ENCODE assay signal across 20 cellular contexts in the genomic region with DNA sequence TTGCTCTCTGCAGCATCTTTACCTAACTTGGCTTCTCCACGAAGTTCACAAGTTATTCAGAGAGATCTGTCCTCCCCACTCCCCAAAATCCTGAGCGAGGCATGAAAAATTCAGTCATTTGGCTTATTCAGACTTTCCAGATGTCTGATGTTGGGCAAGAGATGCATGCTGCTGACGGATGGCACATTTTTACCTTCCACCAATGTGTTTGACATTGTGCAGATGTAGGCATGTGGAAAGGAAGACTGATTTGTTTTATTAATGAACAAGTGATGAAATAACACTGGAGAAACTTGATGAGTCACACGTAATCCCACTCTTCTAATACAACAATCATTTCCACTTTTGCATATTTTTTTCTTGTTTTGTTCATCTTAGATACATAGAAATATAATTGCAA.
DNase-seq lines count a peak whose midpoint lies in the region; ATAC-seq, FAIRE-seq and TF ChIP-seq lines count a peak whose summit lies in the region.
"Had no signal": no experiment of that assay in that cellular context is flagged by ENCODE, and none has a peak within 500 bp of the region (broad histone marks: within the 10 kb centered on the region; RNA-seq: fewer than 3 reads in every experiment).

No MANE protein-coding gene starts in this region.

- no peak overlapping the region for H3K4me2 ChIP-seq in astrocyte (ENCODE audit: low read length)
- H3K4me2 ChIP-seq: GM23338 had no signal

- H3K4me3 Mint-ChIP-seq in astrocyte (ENCODE audit: unreplicated experiment) (no peak overlapping the region), Caco-2 (ENCODE audit: unreplicated experiment) (no peak overlapping the region)
- H3K4me3 Mint-ChIP-seq: CD4-positive, alpha-beta memory T cell; GM23338; H9 had no signal

- H3K36me3 ChIP-seq in A673 (ENCODE audit: insufficient read depth, low read length, poor library complexity, severe bottlenecking) (no peaks in the 10 kb centered on the region), astrocyte (ENCODE audit: insufficient read depth, low read length) (no peaks in the 10 kb centered on the region), Caco-2 (ENCODE audit: control insufficient read depth, insufficient read depth, low read length) (no peaks in the 10 kb centered on the region)

- DNase-seq in A673 (ENCODE audit: low spot score) (peak; percentile 34), astrocyte (ENCODE audit: low read depth) (peak; percentile 4), fibroblast of mammary gland (ENCODE audit: low read depth) (peak; percentile 8), NCI-H748 (lab: John Stamatoyannopoulos, UW; ENCODE audit: unreplicated experiment) (no peak), Caco-2 (no peak)
- DNase-seq: ACHN; C1 segment of cervical spinal cord; CD4-positive, alpha-beta memory T cell; COR-L47; DMS153; DND-41; H9 had no signal

- H3K4me3 ChIP-seq in A673 (ENCODE audit: low read depth, low read length, poor library complexity, severe bottlenecking) = no peak overlapping the region
- H3K4me3 ChIP-seq in astrocyte (ENCODE audit: insufficient read depth, low read depth, low read length) = no peak overlapping the region
- H3K4me3 ChIP-seq in fibroblast of mammary gland (ENCODE audit: control insufficient read depth, low read depth, low read length) = no peak overlapping the region
- H3K4me3 ChIP-seq in Caco-2 (ENCODE audit: low read depth, low read length) = no peak overlapping the region
- H3K4me3 ChIP-seq: GM23338 had no signal

- POLR2A ChIA-PET in A673 (lab: Charles Lee; ENCODE audit: low non-redundant PET) (no interaction called here), Caco-2 (lab: Charles Lee) (no interaction called here)

- H3K27ac ChIP-seq in A673 (ENCODE audit: low read depth, low read length, poor library complexity, severe bottlenecking) = no peak overlapping the region
- H3K27ac ChIP-seq in astrocyte (ENCODE audit: low read depth, low read length) = no peak overlapping the region
- H3K27ac ChIP-seq: 22Rv1 had no signal

- intact Hi-C loops in A673 (cut with micrococcal nuclease; ENCODE audit: unreplicated experiment) (no loop called here), Caco-2 (cut with micrococcal nuclease; ENCODE audit: unreplicated experiment) (no loop called here)

- BruUV-seq in A673 (replicated peaks; lab: Mats Ljungman, UMichigan) (no TSS peak), Caco-2 (replicated peaks; lab: Mats Ljungman, UMichigan) (no TSS peak)

- peaks cover 6% of the 10 kb centered on the region for H3K4me1 ChIP-seq in A673 (ENCODE audit: insufficient read depth, low read length, poor library complexity, severe bottlenecking)
- H3K4me1 ChIP-seq in astrocyte (ENCODE audit: insufficient read depth, low read length) = peaks cover 15% of the 10 kb centered on the region
- no peaks in the 10 kb centered on the region for H3K4me1 ChIP-seq in Caco-2

- H3K79me2 ChIP-seq in astrocyte (ENCODE audit: insufficient read depth, low read length) = no peaks in the 10 kb centered on the region

- H2AFZ ChIP-seq in astrocyte (ENCODE audit: low read depth, low read length) = no peak overlapping the region
- H2AFZ ChIP-seq: GM23338 had no signal

- H3K27ac Mint-ChIP-seq in astrocyte (ENCODE audit: unreplicated experiment) (no peak overlapping the region), Caco-2 (ENCODE audit: unreplicated experiment) (no peak overlapping the region)
- H3K27ac Mint-ChIP-seq: CD4-positive, alpha-beta memory T cell; GM23338; H9 had no signal

- no peak for ATAC-seq in GM18519 (IDR thresholded peaks at IDR 0.05; ENCODE audit: low FRiP score, unreplicated experiment)
- ATAC-seq: GM23338, HCT116 had no signal

- no peak overlapping the region for H3K9ac ChIP-seq in astrocyte (ENCODE audit: low read length)

- H3K9me3 ChIP-seq in A673 (ENCODE audit: low read depth, low read length, poor library complexity, severe bottlenecking) (no peaks in the 10 kb centered on the region), astrocyte (ENCODE audit: insufficient read depth, low read depth, low read length) (no peaks in the 10 kb centered on the region), Caco-2 (no peaks in the 10 kb centered on the region)

- no peaks in the 10 kb centered on the region for H4K20me1 ChIP-seq in astrocyte (ENCODE audit: insufficient read depth, low read length)

- TF ChIP-seq CTCF in A673 (conservative IDR thresholded peaks at IDR 0.05; ENCODE audit: low read depth, low read length) (no peak), astrocyte (IDR thresholded peaks at IDR 0.05; ENCODE audit: insufficient read depth, low read depth, low read length) (no peak), fibroblast of mammary gland (conservative IDR thresholded peaks at IDR 0.05; ENCODE audit: control insufficient read depth, insufficient read depth, low read depth, low read length) (no peak), Caco-2 (IDR thresholded peaks at IDR 0.05; ENCODE audit: insufficient read depth in 1 of 2, low read depth in 1 of 2, low read length in 1 of 2, severe bottlenecking in 1 of 2, unreplicated experiment in 1 of 2) (no peak)

- H3K36me3 Mint-ChIP-seq in astrocyte (ENCODE audit: low read depth, unreplicated experiment) (no peaks in the 10 kb centered on the region), Caco-2 (ENCODE audit: insufficient read depth, unreplicated experiment) (no peaks in the 10 kb centered on the region)
- H3K36me3 Mint-ChIP-seq: CD4-positive, alpha-beta memory T cell had no signal

- H3K27me3 ChIP-seq in A673 (replicated peaks; ENCODE audit: insufficient read depth, low read depth, low read length, poor library complexity) = no peaks in the 10 kb centered on the region
- no peaks in the 10 kb centered on the region for H3K27me3 ChIP-seq in astrocyte (ENCODE audit: insufficient read depth, low read length)
- no peaks in the 10 kb centered on the region for H3K27me3 ChIP-seq in Caco-2 (replicated peaks; ENCODE audit: control insufficient read depth, insufficient read depth, low read length)

- CTCF ChIA-PET in A673 (lab: Charles Lee) = no interaction called here
- CTCF ChIA-PET in Caco-2 (lab: Charles Lee) = no interaction called here

- peaks cover 4% of the 10 kb centered on the region for H3K4me1 Mint-ChIP-seq in astrocyte (ENCODE audit: low read depth, unreplicated experiment)
- no peaks in the 10 kb centered on the region for H3K4me1 Mint-ChIP-seq in Caco-2 (ENCODE audit: low read depth, unreplicated experiment)
- H3K4me1 Mint-ChIP-seq: CD4-positive, alpha-beta memory T cell had no signal

- FAIRE-seq in astrocyte (lab: Jason Lieb, UNC) = no peak
- FAIRE-seq: A204.1, G401.6, GM12892, GM19239 had no signal

- H3K27me3 Mint-ChIP-seq in astrocyte (ENCODE audit: low read depth, unreplicated experiment) (peaks cover 15% of the 10 kb centered on the region), Caco-2 (ENCODE audit: insufficient read depth, unreplicated experiment) (peaks cover 9% of the 10 kb centered on the region)

- no peaks in the 10 kb centered on the region for H3K9me3 Mint-ChIP-seq in astrocyte (ENCODE audit: unreplicated experiment)
- H3K9me3 Mint-ChIP-seq in Caco-2 (ENCODE audit: unreplicated experiment) = no peaks in the 10 kb centered on the region
- H3K9me3 Mint-ChIP-seq: GM23338, H9 had no signal

Comparison
In these comparisons a context has a peak if more than half of its experiments do, and no peak if none do; other contexts are left out.
1. DNase-seq: peak in A673 (single experiment), astrocyte (single experiment) and fibroblast of mammary gland (single experiment); none in NCI-H748 (single experiment) and Caco-2 (0 of 2).